ENCODE assay signal across 21 cellular contexts in genomic region chr5:93076096-93076495, GRCh38.
A peak's percentile ranks its signal among the peaks of the same experiment; 100 is the strongest.
DNase-seq lines count a peak whose midpoint lies in the region; ATAC-seq and TF ChIP-seq lines count a peak whose summit lies in the region.
"Had no signal": no experiment of that assay in that cellular context is flagged by ENCODE, and none has a peak within 500 bp of the region (broad histone marks: within the 10 kb centered on the region; RNA-seq: fewer than 3 reads in every experiment).

No MANE protein-coding gene starts in this region.

- H3K4me3 Mint-ChIP-seq in HFFc6 (no peak overlapping the region), progenitor cell of endocrine pancreas (ENCODE audit: low read depth) (no peak overlapping the region)
- H3K4me3 Mint-ChIP-seq: CD4-positive, alpha-beta T cell had no signal

- in situ Hi-C loops in astrocyte of the spinal cord (cut with HindIII; ENCODE audit: low sequenced_read_pairs) = no loop called here

- H3K36me3 Mint-ChIP-seq in HFFc6 (ENCODE audit: low read depth) (no peaks in the 10 kb centered on the region), progenitor cell of endocrine pancreas (ENCODE audit: insufficient read depth) (peaks cover 1% of the 10 kb centered on the region)

- no peaks in the 10 kb centered on the region for H3K9me3 Mint-ChIP-seq in HFFc6
- H3K9me3 Mint-ChIP-seq in progenitor cell of endocrine pancreas (ENCODE audit: low read depth) = peaks cover 3% of the 10 kb centered on the region

- no peak overlapping the region for H3K4me3 ChIP-seq in astrocyte of the spinal cord (ENCODE audit: low read depth, low read length)
- H3K4me3 ChIP-seq: BLaER1, SK-N-MC had no signal

- H3K4me1 Mint-ChIP-seq in HFFc6 (ENCODE audit: low read depth) (peaks cover 84% of the 10 kb centered on the region), progenitor cell of endocrine pancreas (ENCODE audit: low read depth) (peaks cover 7% of the 10 kb centered on the region)

- DNase-seq in HFFc6 = peak; percentile 11
- DNase-seq in astrocyte of the spinal cord (ENCODE audit: low read depth, low spot score) = peak; percentile 37
- DNase-seq in iris pigment epithelial cell (ENCODE audit: low read depth) = peak; percentile 84
- DNase-seq in activated CD8-positive, alpha-beta memory T cell treated with anti-CD3 and anti-CD28 coated beads for 24 hours = no peak
- no peak for DNase-seq in progenitor cell of endocrine pancreas (ENCODE audit: low spot score, unreplicated experiment)
- DNase-seq in RPMI8226 = no peak
- DNase-seq: ACHN; CD4-positive, alpha-beta T cell; COR-L47; DMS79 treated with DMSO at 0.1 percent for 48 hours; KG1; NCI-H1105 treated with DMSO at 0.1 percent for 48 hours; NCI-H2081; NCI-H2171; NCI-H345; NCI-H524 treated with DMSO at 0.1 percent for 48 hours; SHP77 treated with DMSO at 0.1 percent for 48 hours; SW 1271 had no signal

- H3K27me3 Mint-ChIP-seq in HFFc6 (ENCODE audit: insufficient read depth) (no peaks in the 10 kb centered on the region; the same call in 1 of the 2 replicates), progenitor cell of endocrine pancreas (no peaks in the 10 kb centered on the region)
- H3K27me3 Mint-ChIP-seq: CD4-positive, alpha-beta T cell had no signal

- ATAC-seq in GM18868 (IDR thresholded peaks at IDR 0.05; ENCODE audit: unreplicated experiment) = no peak

- TF ChIP-seq CTCF in HFFc6 (IDR thresholded peaks at IDR 0.05) (no peak), astrocyte of the spinal cord (IDR thresholded peaks at IDR 0.05; ENCODE audit: low read depth, low read length) (no peak), progenitor cell of endocrine pancreas (IDR thresholded peaks at IDR 0.05; ENCODE audit: unreplicated experiment) (no peak)

- H3K27ac Mint-ChIP-seq in HFFc6 = no peak overlapping the region
- no peak overlapping the region for H3K27ac Mint-ChIP-seq in progenitor cell of endocrine pancreas
- H3K27ac Mint-ChIP-seq: CD4-positive, alpha-beta T cell had no signal

Comparison
In these comparisons a context has a peak if more than half of its experiments do, and no peak if none do; other contexts are left out.
1. DNase-seq: peak in HFFc6 (single experiment), astrocyte of the spinal cord (single experiment) and iris pigment epithelial cell (single experiment); none in activated CD8-positive, alpha-beta memory T cell treated with anti-CD3 and anti-CD28 coated beads for 24 hours (single experiment), progenitor cell of endocrine pancreas (single experiment) and RPMI8226 (single experiment).